ENCODE assay signal across 20 cellular contexts in the genomic region with DNA sequence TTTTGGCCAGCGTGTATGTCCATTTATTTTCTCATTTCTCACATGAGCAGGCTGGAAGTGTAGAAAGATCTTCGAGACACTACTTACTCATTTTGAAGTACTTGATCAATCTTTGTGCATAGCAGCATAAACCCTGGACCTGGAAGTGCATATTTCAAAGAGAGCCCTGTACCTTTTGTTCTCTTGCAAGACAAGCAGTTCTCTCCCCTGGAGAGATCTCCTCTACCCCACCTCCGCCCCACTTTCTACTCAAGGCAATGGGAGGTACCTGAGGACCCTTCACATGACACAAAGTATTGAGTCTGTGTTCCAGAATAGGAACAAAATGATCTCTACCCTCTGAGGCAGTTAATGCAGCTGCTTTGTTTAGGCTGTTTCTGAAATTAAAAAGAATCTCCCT. TPM values are rescaled to one million over a fixed set of nuclear protein-coding genes. Genes with fewer than 3 reads are reported as not detected.
A peak's percentile ranks its signal among the peaks of the same experiment; 100 is the strongest.
DNase-seq lines count a peak whose midpoint lies in the region; ATAC-seq and TF ChIP-seq lines count a peak whose summit lies in the region.
"Had no signal": no experiment of that assay in that cellular context is flagged by ENCODE, and none has a peak within 500 bp of the region (broad histone marks: within the 10 kb centered on the region; RNA-seq: fewer than 3 reads in every experiment).

No MANE protein-coding gene starts in this region.

- no peak for ATAC-seq in lower lobe of right lung
- ATAC-seq: gastrocnemius medialis, PC-3 had no signal

- no peaks in the 10 kb centered on the region for H3K36me3 Mint-ChIP-seq in type B pancreatic cell

- H3K4me3 ChIP-seq in breast epithelium (no peak overlapping the region), mammary epithelial cell (replicated peaks in 1 of 3; ENCODE audit: insufficient read depth in 1 of 3, low read depth in 2 of 3, low read length in 3 of 3) (no peak overlapping the region), Loucy (ENCODE audit: low read length, poor library complexity, severe bottlenecking) (no peak overlapping the region), lower lobe of right lung (no peak overlapping the region)
- H3K4me3 ChIP-seq: HAP-1 had no signal

- no peaks in the 10 kb centered on the region for H3K9me2 ChIP-seq in Loucy (replicated peaks; ENCODE audit: low read depth, low read length)

- WGBS in mammary epithelial cell (ENCODE audit: low coverage, missing lambda C conversion rate), result 78% methylated on average over 3 of the region's 3 CpGs

- H3K27me3 Mint-ChIP-seq in type B pancreatic cell, result peaks cover 11% of the 10 kb centered on the region
- H3K27me3 Mint-ChIP-seq: central memory CD8-positive, alpha-beta T cell had no signal

- H3F3A ChIP-seq in Loucy (ENCODE audit: low read depth), result no peaks in the 10 kb centered on the region

- no peak for TF ChIP-seq POLR2A in breast epithelium (IDR thresholded peaks at IDR 0.05)

- H3K27ac Mint-ChIP-seq in type B pancreatic cell, result peak overlapping the region; percentile 3

- H3K79me2 ChIP-seq in mammary epithelial cell (ENCODE audit: insufficient read depth, low read length) (no peaks in the 10 kb centered on the region), Loucy (ENCODE audit: insufficient read depth, low read length) (no peaks in the 10 kb centered on the region)

- H3K27me3 ChIP-seq in breast epithelium, result no peaks in the 10 kb centered on the region
- no peaks in the 10 kb centered on the region for H3K27me3 ChIP-seq in mammary epithelial cell (ENCODE audit: insufficient read depth, low read length)
- no peaks in the 10 kb centered on the region for H3K27me3 ChIP-seq in Loucy (ENCODE audit: insufficient read depth, low read length, poor library complexity, severe bottlenecking)
- H3K27me3 ChIP-seq in lower lobe of right lung (ENCODE audit: low read depth), result no peaks in the 10 kb centered on the region
- H3K27me3 ChIP-seq: gastrocnemius medialis, transverse colon had no signal

- peaks cover 34% of the 10 kb centered on the region for H3K4me1 Mint-ChIP-seq in type B pancreatic cell (ENCODE audit: unreplicated experiment)

- BruUV-seq in mammary epithelial cell (replicated peaks; lab: Mats Ljungman, UMichigan), result no TSS peak

- dilution Hi-C loops in mammary epithelial cell (cut with HindIII; ENCODE audit: low sequenced_read_pairs), result no loop called here

- H3K27ac ChIP-seq in breast epithelium (peak overlapping the region; percentile 60 to 80), mammary epithelial cell (ENCODE audit: insufficient read depth, low read depth, low read length) (no peak overlapping the region), lower lobe of right lung (peak overlapping the region; percentile 71)

- H3K9me3 ChIP-seq in breast epithelium, result no peaks in the 10 kb centered on the region
- H3K9me3 ChIP-seq in mammary epithelial cell (replicated peaks; ENCODE audit: insufficient read depth, low read length), result no peaks in the 10 kb centered on the region
- no peaks in the 10 kb centered on the region for H3K9me3 ChIP-seq in Loucy (ENCODE audit: insufficient read depth, low read depth, low read length)
- H3K9me3 ChIP-seq in lower lobe of right lung, result no peaks in the 10 kb centered on the region
- H3K9me3 ChIP-seq: gastrocnemius medialis, HAP-1, transverse colon had no signal

- DNase-seq in breast epithelium (ENCODE audit: low spot score in 2 of 2) (no peak), mammary epithelial cell (no peak), lower lobe of right lung (no peak), type B pancreatic cell (ENCODE audit: extremely low spot score, unreplicated experiment) (no peak), GM19238 (ENCODE audit: insufficient read length, low spot score) (no peak)
- DNase-seq in activated CD4-positive, CD25-positive, alpha-beta regulatory T cell (lab: John Stamatoyannopoulos, UW), result no peak
- DNase-seq in activated CD8-positive, alpha-beta memory T cell treated with anti-CD3 and anti-CD28 coated beads, Interleukin-2, amount 50 U/mL, for 48 hours, result no peak
- DNase-seq: activated CD8-positive, alpha-beta memory T cell treated with anti-CD3 and anti-CD28 coated beads for 24 hours; aorta; DMS79 treated with DMSO at 0.1 percent for 48 hours; gastrocnemius medialis; NCI-H2029; PC-3; SIG-M5; stimulated activated CD4-positive, alpha-beta T cell treated with anti-CD3 and anti-CD28 coated beads, Interleukin-1b, Interleukin-23, amount 100 ng/mL, for 48 hours; T-helper 1 cell; transverse colon had no signal

- CTCF ChIA-PET in mammary epithelial cell (lab: Charles Lee; ENCODE audit: low non-redundant PET), result no interaction called here

- in situ Hi-C loops in mammary epithelial cell (cut with MboI; ENCODE audit: low sequenced_read_pairs in 2 of 2), result no loop called here

- no peak overlapping the region for H2AFZ ChIP-seq in mammary epithelial cell (ENCODE audit: low read depth, low read length)
- H2AFZ ChIP-seq in Loucy (ENCODE audit: low read length), result peak overlapping the region; percentile 59

- H3K4me2 ChIP-seq in mammary epithelial cell (ENCODE audit: insufficient read depth, low read depth, low read length) (no peak overlapping the region), Loucy (ENCODE audit: low read depth, low read length, poor library complexity, severe bottlenecking) (no peak overlapping the region)

- intact Hi-C loops in breast epithelium (cut with DNase I; ENCODE audit: low total_unique reads) (no loop called here), mammary epithelial cell (cut with micrococcal nuclease) (no loop called here), lower lobe of right lung (cut with DNase I) (no loop called here)

- no peaks in the 10 kb centered on the region for H4K20me1 ChIP-seq in mammary epithelial cell (ENCODE audit: insufficient read depth, low read length)
- no peaks in the 10 kb centered on the region for H4K20me1 ChIP-seq in Loucy (ENCODE audit: insufficient read depth, low read length, poor library complexity, severe bottlenecking)

- H3K9ac ChIP-seq in mammary epithelial cell (ENCODE audit: insufficient read depth, low read length), result no peak overlapping the region
- H3K9ac ChIP-seq in Loucy (ENCODE audit: low read depth, low read length, poor library complexity, severe bottlenecking), result no peak overlapping the region

- H3K4me3 Mint-ChIP-seq in type B pancreatic cell, result no peak overlapping the region

- no peaks in the 10 kb centered on the region for H3K36me3 ChIP-seq in breast epithelium
- no peaks in the 10 kb centered on the region for H3K36me3 ChIP-seq in mammary epithelial cell (ENCODE audit: insufficient read depth, low read length)
- H3K36me3 ChIP-seq in Loucy (ENCODE audit: insufficient read depth, low read length), result no peaks in the 10 kb centered on the region
- H3K36me3 ChIP-seq in lower lobe of right lung, result no peaks in the 10 kb centered on the region
- H3K36me3 ChIP-seq: gastrocnemius medialis, HAP-1, transverse colon had no signal

- TF ChIP-seq CTCF in breast epithelium (IDR thresholded peaks at IDR 0.05) (no peak), mammary epithelial cell (conservative IDR thresholded peaks at IDR 0.05 in 1 of 2, IDR thresholded peaks at IDR 0.05 in 1 of 2; ENCODE audit: extremely low read depth in 1 of 2, insufficient read depth in 1 of 2, low read depth in 1 of 2, low read length in 2 of 2) (no peak), Loucy (conservative IDR thresholded peaks at IDR 0.05; ENCODE audit: low read length) (no peak), lower lobe of right lung (IDR thresholded peaks at IDR 0.05) (no peak), type B pancreatic cell (conservative IDR thresholded peaks at IDR 0.05) (no peak)

- no peaks in the 10 kb centered on the region for H3K9me3 Mint-ChIP-seq in type B pancreatic cell
- H3K9me3 Mint-ChIP-seq: central memory CD8-positive, alpha-beta T cell had no signal

- H3K4me1 ChIP-seq in breast epithelium (no peaks in the 10 kb centered on the region), mammary epithelial cell (ENCODE audit: insufficient read depth, low read length) (no peaks in the 10 kb centered on the region), Loucy (ENCODE audit: insufficient read depth, low read length, poor library complexity, severe bottlenecking) (peaks cover 13% of the 10 kb centered on the region), lower lobe of right lung (peaks cover 33% of the 10 kb centered on the region)

RNA-seq across cellular contexts. Expression of a gene that starts 27.4 kb away (rescaled TPM):
- total RNA-seq in breast epithelium (10 to 100 TPM; 23.4 to 28.4 (median 24.6) TPM), mammary epithelial cell (10 to 100 TPM; 23.0 to 24.3 TPM), lower lobe of right lung (82.7 TPM), type B pancreatic cell (ENCODE audit: low replicate concordance) (16.3 and 31.8 TPM in 2 replicates)
- 14.0 TPM for polyA plus RNA-seq in mammary epithelial cell
- 10.4 TPM for polyA minus RNA-seq in mammary epithelial cell
